In genomic region chr4:82780398-82781231, GRCh38 we compare ENCODE assay signal across 9 cellular contexts. TPM values are rescaled to one million over a fixed set of nuclear protein-coding genes. Genes with fewer than 3 reads are reported as not detected.
A peak's percentile ranks its signal among the peaks of the same experiment; 100 is the strongest.
DNase-seq lines count a peak whose midpoint lies in the region; ATAC-seq and TF ChIP-seq lines count a peak whose summit lies in the region.
"Had no signal": no experiment of that assay in that cellular context is flagged by ENCODE, and none has a peak within 500 bp of the region (broad histone marks: within the 10 kb centered on the region; RNA-seq: fewer than 3 reads in every experiment).

No MANE protein-coding gene starts in this region.

- no peak overlapping the region for H3K27ac Mint-ChIP-seq in WTC11
- H3K27ac Mint-ChIP-seq: naive thymus-derived CD8-positive, alpha-beta T cell had no signal

- ATAC-seq in GM21515 (IDR thresholded peaks at IDR 0.05; ENCODE audit: unreplicated experiment) = peak; percentile 62
- peak; percentile 53 for ATAC-seq in WTC11
- ATAC-seq in left colon = peak; percentile 84
- no peak for ATAC-seq in GM19463 (IDR thresholded peaks at IDR 0.05; ENCODE audit: unreplicated experiment)

- no peak overlapping the region for H3K4me3 ChIP-seq in WERI-Rb-1 (ENCODE audit: low read depth, low read length)

- DNase-seq in A172 (ENCODE audit: low spot score) (peak; percentile 55), NCI-H1436 treated with DMSO at 0.1 percent for 48 hours (lab: John Stamatoyannopoulos, UW) (peak; percentile 97), WTC11 (ENCODE audit: low spot score) (peak; percentile 25), left colon (peak; percentile 79 to 81), RKO (ENCODE audit: low spot score) (no peak), WERI-Rb-1 (no peak)

- no peak overlapping the region for H3K27ac ChIP-seq in WERI-Rb-1

- no peaks in the 10 kb centered on the region for H3K9me3 ChIP-seq in WERI-Rb-1 (ENCODE audit: severe bottlenecking)

- no peaks in the 10 kb centered on the region; the same call in 1 of the 2 replicates for H3K36me3 Mint-ChIP-seq in WTC11
- H3K36me3 Mint-ChIP-seq: naive thymus-derived CD8-positive, alpha-beta T cell had no signal

- TF ChIP-seq CTCF in WTC11 (IDR thresholded peaks at IDR 0.05) (no peak), WERI-Rb-1 (IDR thresholded peaks at IDR 0.05; ENCODE audit: low read depth, low read length) (no peak)

- H3K9me3 Mint-ChIP-seq in WTC11 = no peaks in the 10 kb centered on the region
- H3K9me3 Mint-ChIP-seq: naive thymus-derived CD8-positive, alpha-beta T cell had no signal

- peaks cover 45% of the 10 kb centered on the region for H3K4me1 Mint-ChIP-seq in WTC11

- H3K27me3 Mint-ChIP-seq in WTC11 (ENCODE audit: low read depth) = peaks cover 71% of the 10 kb centered on the region
- H3K27me3 Mint-ChIP-seq: naive thymus-derived CD8-positive, alpha-beta T cell had no signal

- intact Hi-C loops in left colon (cut with DNase I, micrococcal nuclease) = no loop called here

- CTCF ChIA-PET in WTC11 (lab: Charles Lee) = interaction anchor here (0.6 to 0.7 kb wide), 2 partner anchors 18 to 227 kb away, joined by 3 to 4 read pairs; partner anchors contain the start of gene SCD5

- H3K27me3 ChIP-seq in WERI-Rb-1 (ENCODE audit: insufficient read depth, low read depth, severe bottlenecking) = no peaks in the 10 kb centered on the region

- H3K4me3 Mint-ChIP-seq in WTC11 = no peak overlapping the region
- H3K4me3 Mint-ChIP-seq: naive thymus-derived CD8-positive, alpha-beta T cell had no signal

- no peaks in the 10 kb centered on the region for H3K36me3 ChIP-seq in WERI-Rb-1

- POLR2A ChIA-PET in WTC11 (lab: Charles Lee) = interaction anchor here (0.9 kb wide), 1 partner anchor 20 kb away, joined by 3 read pairs; no protein-coding TSS in a partner anchor

TF ChIP-seq in WTC11, 78 proteins besides CTCF, POLR2A, EP300 and RAD21:
- peak; percentile 89 for TF ChIP-seq ZNF423 (CRISPR knock-in tag; IDR thresholded peaks at IDR 0.05)
- no peak for TF ChIP-seq ATF2 (CRISPR knock-in tag; IDR thresholded peaks at IDR 0.05; ENCODE audit: borderline replicate concordance, low read depth)

RNA-seq across cellular contexts. Expression of gene SCD5, which starts 18.0 kb away (rescaled TPM):
- total RNA-seq in A172 (2014; rRNA removed; shearing (Covaris generic)) = 11.9 and 16.6 TPM in 2 replicates
- total RNA-seq in WTC11 (2021) (4.6 to 6.3 TPM (median 4.9 TPM) in 3 replicates), left colon (1 to 10 TPM in 1 of 2 donors, under 1 TPM in 1; 0.98 to 3.2 TPM)

Comparison
In these comparisons a context has a peak if more than half of its experiments do, and no peak if none do; other contexts are left out.
1. DNase-seq: peak in A172 (single experiment), NCI-H1436 treated with DMSO at 0.1 percent for 48 hours (single experiment), WTC11 (single experiment) and left colon (2 of 2); none in RKO (single experiment) and WERI-Rb-1 (single experiment).